In the genomic region with DNA sequence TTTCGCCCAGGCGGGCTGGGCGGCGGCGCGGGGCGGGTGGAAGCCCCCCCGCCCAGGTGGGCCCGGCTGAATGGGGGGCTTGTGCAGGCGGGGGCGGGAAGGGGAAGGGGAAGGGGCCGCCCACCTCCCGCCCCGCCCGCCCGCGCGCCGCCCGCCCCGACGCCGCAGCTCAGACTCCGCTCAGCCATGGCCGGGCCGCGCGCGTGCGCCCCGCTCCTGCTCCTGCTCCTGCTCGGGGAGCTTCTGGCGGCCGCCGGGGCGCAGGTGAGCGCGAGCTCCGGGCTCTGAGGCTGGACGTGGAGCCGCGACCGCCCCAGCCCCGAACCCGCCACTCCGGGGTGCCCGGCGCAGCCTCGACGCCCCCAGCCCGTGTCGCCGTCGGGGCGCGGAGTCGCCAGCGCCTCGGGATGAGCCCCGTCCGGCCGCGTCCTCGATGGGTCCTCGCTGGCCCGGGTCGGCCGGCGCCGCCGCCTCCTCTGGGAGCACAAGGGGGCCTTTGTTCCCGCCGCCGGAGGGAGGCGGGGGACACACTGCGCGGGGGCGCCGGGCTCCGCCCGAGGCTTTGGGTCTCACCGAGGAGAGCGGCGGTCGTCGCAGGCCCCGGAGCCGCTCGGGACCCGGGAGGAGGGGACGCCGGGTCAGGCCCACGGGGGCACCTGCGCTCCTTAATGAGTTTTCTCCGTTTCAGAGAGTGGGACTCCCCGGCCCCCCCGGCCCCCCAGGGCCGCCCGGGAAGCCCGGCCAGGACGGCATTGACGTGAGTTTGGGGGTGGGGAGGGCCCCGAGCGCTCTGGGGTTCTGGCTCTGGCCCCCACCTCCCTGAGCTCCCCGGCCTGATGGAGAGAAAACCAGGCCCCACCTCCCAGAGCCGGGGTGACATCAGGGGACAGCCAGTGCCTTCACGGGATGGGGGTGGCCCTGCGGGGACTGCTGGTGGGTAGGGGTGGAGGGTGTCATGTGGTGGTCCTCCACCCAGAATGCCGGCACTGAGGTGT, we compare ENCODE assay signal across 1 cellular context.
TF ChIP-seq lines count a peak whose summit lies in the region.

A gene (plus strand): TSS at position 172 of the 995 bp plus-strand sequence. CDS start 15 bp downstream, at position 187.

TF ChIP-seq in endothelial cell of umbilical vein, 7 proteins besides CTCF, POLR2A, EP300 and RAD21:
- no peak for TF ChIP-seq MYC (IDR thresholded peaks at IDR 0.05; ENCODE audit: low read depth, low read length)
- TF ChIP-seq EZH2 (IDR thresholded peaks at IDR 0.05; ENCODE audit: borderline replicate concordance, low read depth, low read length, severe bottlenecking), result peak; percentile 76
